In the genomic region with DNA sequence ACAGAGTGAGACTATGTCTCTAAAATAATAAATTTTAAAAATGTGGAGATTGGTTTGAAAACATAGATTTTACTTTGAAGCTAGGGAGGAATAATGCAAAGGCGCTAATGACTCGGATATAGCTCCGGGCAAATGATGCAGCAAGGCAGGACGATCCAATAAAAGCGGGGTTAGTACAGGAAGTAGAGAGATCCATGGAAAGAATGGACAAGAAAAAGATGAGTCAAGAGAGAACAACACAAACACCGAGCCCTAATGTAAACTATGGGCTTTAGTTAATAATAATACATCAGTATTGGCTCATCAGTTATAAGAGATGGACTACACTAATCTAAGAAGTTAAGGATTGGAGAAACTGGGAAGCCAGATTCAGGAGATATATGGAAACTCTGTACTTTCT, we compare ENCODE assay signal across 1 cellular context.
TF ChIP-seq lines count a peak whose summit lies in the region.

No MANE protein-coding gene starts in this region.

TF ChIP-seq in IMR-90, 13 proteins besides CTCF, POLR2A, EP300 and RAD21 (continued from another document):
- TF ChIP-seq MAZ (IDR thresholded peaks at IDR 0.05; ENCODE audit: borderline replicate concordance, low read depth, low read length), result no peak
- no peak for TF ChIP-seq USF2 (IDR thresholded peaks at IDR 0.05; ENCODE audit: low read depth, low read length)
- no peak for TF ChIP-seq RFX5 (IDR thresholded peaks at IDR 0.05; ENCODE audit: low read depth, low read length)
- no peak for TF ChIP-seq CEBPB (IDR thresholded peaks at IDR 0.05; ENCODE audit: low read depth, low read length)
- TF ChIP-seq FOS (IDR thresholded peaks at IDR 0.05; ENCODE audit: low read depth, low read length), result no peak
- no peak for TF ChIP-seq MAFK (IDR thresholded peaks at IDR 0.05; ENCODE audit: low read depth, low read length)
- TF ChIP-seq ELK1 (IDR thresholded peaks at IDR 0.05; ENCODE audit: borderline replicate concordance, low read depth, low read length), result no peak
- no peak for TF ChIP-seq MXI1 (IDR thresholded peaks at IDR 0.05; ENCODE audit: borderline replicate concordance, low read depth, low read length)
